Comparison of ENCODE assay signal across 2 cellular contexts in the genomic region with DNA sequence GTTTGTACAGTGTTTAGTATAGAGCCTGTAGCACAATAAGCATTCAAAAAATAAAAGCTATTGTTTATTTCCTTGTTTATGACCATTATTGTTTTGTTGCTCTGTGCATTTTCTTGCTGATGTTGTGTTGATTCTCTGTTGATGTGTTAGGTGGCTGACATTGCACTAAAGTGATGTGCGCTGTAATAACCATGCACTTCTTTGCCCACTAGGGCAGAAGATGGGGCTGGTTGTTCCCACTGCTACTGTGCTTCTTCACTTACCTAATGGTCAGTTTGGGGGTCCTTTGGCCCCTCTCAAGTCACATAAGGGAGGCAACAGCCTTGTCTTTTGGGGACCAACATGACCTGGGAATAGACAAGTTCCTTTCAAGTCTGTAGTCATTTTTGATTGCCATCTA.
TF ChIP-seq lines count a peak whose summit lies in the region.

No MANE protein-coding gene starts in this region.

TF ChIP-seq in IMR-90, 13 proteins besides CTCF, POLR2A, EP300 and RAD21:
- TF ChIP-seq CEBPB (IDR thresholded peaks at IDR 0.05; ENCODE audit: low read depth, low read length), result no peak
- TF ChIP-seq RCOR1 (IDR thresholded peaks at IDR 0.05; ENCODE audit: insufficient replicate concordance, low read length), result no peak
- TF ChIP-seq CHD1 (IDR thresholded peaks at IDR 0.05; ENCODE audit: low read depth, low read length), result no peak
- TF ChIP-seq RFX5 (IDR thresholded peaks at IDR 0.05; ENCODE audit: low read depth, low read length), result no peak
- no peak for TF ChIP-seq SMC3 (IDR thresholded peaks at IDR 0.05; ENCODE audit: low read depth, low read length)
- no peak for TF ChIP-seq MAZ (IDR thresholded peaks at IDR 0.05; ENCODE audit: borderline replicate concordance, low read depth, low read length)
- TF ChIP-seq FOS (IDR thresholded peaks at IDR 0.05; ENCODE audit: low read depth, low read length), result no peak
- no peak for TF ChIP-seq MXI1 (IDR thresholded peaks at IDR 0.05; ENCODE audit: borderline replicate concordance, low read depth, low read length)
- TF ChIP-seq, protein P1, sequence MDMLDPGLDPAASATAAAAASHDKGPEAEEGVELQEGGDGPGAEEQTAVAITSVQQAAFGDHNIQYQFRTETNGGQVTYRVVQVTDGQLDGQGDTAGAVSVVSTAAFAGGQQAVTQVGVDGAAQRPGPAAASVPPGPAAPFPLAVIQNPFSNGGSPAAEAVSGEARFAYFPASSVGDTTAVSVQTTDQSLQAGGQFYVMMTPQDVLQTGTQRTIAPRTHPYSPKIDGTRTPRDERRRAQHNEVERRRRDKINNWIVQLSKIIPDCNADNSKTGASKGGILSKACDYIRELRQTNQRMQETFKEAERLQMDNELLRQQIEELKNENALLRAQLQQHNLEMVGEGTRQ (IDR thresholded peaks at IDR 0.05; ENCODE audit: low read depth, low read length), result no peak
- no peak for TF ChIP-seq ELK1 (IDR thresholded peaks at IDR 0.05; ENCODE audit: borderline replicate concordance, low read depth, low read length)
- no peak for TF ChIP-seq BHLHE40 (IDR thresholded peaks at IDR 0.05; ENCODE audit: low read depth, low read length)

TF ChIP-seq in SK-N-SH treated with all-trans-retinoic acid at 6 μM for 48 hours, 23 proteins besides CTCF, POLR2A, EP300 and RAD21:
- TF ChIP-seq CSRNP3 (CRISPR knock-in tag; IDR thresholded peaks at IDR 0.05) (no peak), ZNF70 (CRISPR knock-in tag; IDR thresholded peaks at IDR 0.05) (no peak), ZC3H10 (CRISPR knock-in tag; IDR thresholded peaks at IDR 0.05) (no peak), OSR1 (CRISPR knock-in tag; IDR thresholded peaks at IDR 0.05) (no peak), TSHZ2 (CRISPR knock-in tag; IDR thresholded peaks at IDR 0.05) (no peak), PPARA (CRISPR knock-in tag; IDR thresholded peaks at IDR 0.05; ENCODE audit: borderline replicate concordance) (no peak), CSDC2 (CRISPR knock-in tag; IDR thresholded peaks at IDR 0.05) (no peak), ESRRG (CRISPR knock-in tag; IDR thresholded peaks at IDR 0.05) (no peak; the same call in 1 of the 2 replicates), SNAI2 (CRISPR knock-in tag; IDR thresholded peaks at IDR 0.05) (0 out of 2 replicates have a peak, but pooled peaks have one; percentile 29), ZFP3 (CRISPR knock-in tag; IDR thresholded peaks at IDR 0.05) (no peak), GLIS3 (CRISPR knock-in tag; IDR thresholded peaks at IDR 0.05) (peak; percentile 75)
- TF ChIP-seq, protein P2, sequence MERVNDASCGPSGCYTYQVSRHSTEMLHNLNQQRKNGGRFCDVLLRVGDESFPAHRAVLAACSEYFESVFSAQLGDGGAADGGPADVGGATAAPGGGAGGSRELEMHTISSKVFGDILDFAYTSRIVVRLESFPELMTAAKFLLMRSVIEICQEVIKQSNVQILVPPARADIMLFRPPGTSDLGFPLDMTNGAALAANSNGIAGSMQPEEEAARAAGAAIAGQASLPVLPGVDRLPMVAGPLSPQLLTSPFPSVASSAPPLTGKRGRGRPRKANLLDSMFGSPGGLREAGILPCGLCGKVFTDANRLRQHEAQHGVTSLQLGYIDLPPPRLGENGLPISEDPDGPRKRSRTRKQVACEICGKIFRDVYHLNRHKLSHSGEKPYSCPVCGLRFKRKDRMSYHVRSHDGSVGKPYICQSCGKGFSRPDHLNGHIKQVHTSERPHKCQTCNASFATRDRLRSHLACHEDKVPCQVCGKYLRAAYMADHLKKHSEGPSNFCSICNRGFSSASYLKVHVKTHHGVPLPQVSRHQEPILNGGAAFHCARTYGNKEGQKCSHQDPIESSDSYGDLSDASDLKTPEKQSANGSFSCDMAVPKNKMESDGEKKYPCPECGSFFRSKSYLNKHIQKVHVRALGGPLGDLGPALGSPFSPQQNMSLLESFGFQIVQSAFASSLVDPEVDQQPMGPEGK (CRISPR knock-in tag; IDR thresholded peaks at IDR 0.05; ENCODE audit: borderline replicate concordance), result no peak
- TF ChIP-seq, protein P3, sequence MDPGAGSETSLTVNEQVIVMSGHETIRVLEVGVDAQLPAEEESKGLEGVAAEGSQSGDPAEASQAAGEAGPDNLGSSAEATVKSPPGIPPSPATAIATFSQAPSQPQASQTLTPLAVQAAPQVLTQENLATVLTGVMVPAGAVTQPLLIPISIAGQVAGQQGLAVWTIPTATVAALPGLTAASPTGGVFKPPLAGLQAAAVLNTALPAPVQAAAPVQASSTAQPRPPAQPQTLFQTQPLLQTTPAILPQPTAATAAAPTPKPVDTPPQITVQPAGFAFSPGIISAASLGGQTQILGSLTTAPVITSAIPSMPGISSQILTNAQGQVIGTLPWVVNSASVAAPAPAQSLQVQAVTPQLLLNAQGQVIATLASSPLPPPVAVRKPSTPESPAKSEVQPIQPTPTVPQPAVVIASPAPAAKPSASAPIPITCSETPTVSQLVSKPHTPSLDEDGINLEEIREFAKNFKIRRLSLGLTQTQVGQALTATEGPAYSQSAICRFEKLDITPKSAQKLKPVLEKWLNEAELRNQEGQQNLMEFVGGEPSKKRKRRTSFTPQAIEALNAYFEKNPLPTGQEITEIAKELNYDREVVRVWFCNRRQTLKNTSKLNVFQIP (CRISPR knock-in tag; IDR thresholded peaks at IDR 0.05; ENCODE audit: borderline replicate concordance, low read depth), result no peak
